8 cellular contexts compared by ENCODE assay signal in the genomic region with DNA sequence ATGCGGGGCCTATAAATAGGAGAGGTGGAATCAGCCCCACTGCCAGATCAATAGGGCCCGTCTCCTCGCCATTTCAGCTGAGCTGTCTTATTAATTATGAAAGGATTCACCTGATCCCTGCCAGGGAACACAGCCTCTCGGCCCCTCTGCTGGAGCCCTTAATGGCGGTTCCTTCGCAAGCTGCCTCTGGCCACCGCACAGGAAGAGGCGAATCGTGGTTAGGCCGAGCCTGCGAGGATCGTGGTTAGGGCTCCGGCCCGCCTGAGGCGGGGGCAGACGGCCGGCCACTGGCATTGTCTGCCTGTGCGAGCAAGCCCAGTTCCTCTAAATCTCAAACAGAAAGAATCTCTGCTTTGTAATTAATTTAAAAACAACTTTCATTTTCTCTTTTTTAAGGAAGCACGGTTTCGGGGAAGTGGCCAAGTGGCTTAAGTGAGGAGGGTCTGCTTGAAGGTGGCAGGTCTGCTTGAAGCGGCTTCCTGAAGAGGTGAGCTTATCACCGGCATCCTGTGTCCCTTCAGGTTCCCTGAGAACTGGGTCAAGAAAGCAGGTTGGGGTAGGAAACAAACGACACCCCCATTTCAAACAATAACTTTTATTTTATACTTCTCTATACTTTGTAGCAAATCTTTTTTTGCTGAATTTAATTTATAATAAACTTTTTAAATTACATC. TPM values are rescaled to one million over a fixed set of nuclear protein-coding genes. Genes with fewer than 3 reads are reported as not detected.
DNase-seq lines count a peak whose midpoint lies in the region; ATAC-seq and TF ChIP-seq lines count a peak whose summit lies in the region.

No MANE protein-coding gene starts in this region.

- no peaks in the 10 kb centered on the region for H3F3A ChIP-seq in Loucy (ENCODE audit: low read depth)

- H3K27me3 ChIP-seq in Loucy (ENCODE audit: insufficient read depth, low read length, poor library complexity, severe bottlenecking) (no peaks in the 10 kb centered on the region), layer of hippocampus (ENCODE audit: control insufficient read depth, insufficient read depth, low read length) (peaks cover 42% of the 10 kb centered on the region), thoracic aorta (replicated peaks; ENCODE audit: insufficient read depth) (peaks cover 38% of the 10 kb centered on the region)

- no peak for ATAC-seq in thoracic aorta (ENCODE audit: insufficient number of reproducible peaks, low FRiP score, low read depth)

- TF ChIP-seq CTCF in Loucy (conservative IDR thresholded peaks at IDR 0.05; ENCODE audit: low read length) (no peak), thoracic aorta (IDR thresholded peaks at IDR 0.05) (no peak)

- no peaks in the 10 kb centered on the region for H3K9me2 ChIP-seq in Loucy (replicated peaks; ENCODE audit: low read depth, low read length)

- H3K9me3 ChIP-seq in Loucy (ENCODE audit: insufficient read depth, low read depth, low read length): no peaks in the 10 kb centered on the region
- no peaks in the 10 kb centered on the region for H3K9me3 ChIP-seq in thoracic aorta

- H3K4me3 ChIP-seq in Loucy (ENCODE audit: low read length, poor library complexity, severe bottlenecking) (peak overlapping the region; percentile 79), thoracic aorta (peak overlapping the region; percentile 85)

- H3K4me1 ChIP-seq in Loucy (ENCODE audit: insufficient read depth, low read length, poor library complexity, severe bottlenecking) (peaks cover 8% of the 10 kb centered on the region), thoracic aorta (ENCODE audit: control insufficient read depth in 1 of 2, low read depth in 2 of 2) (peaks cover 18 to 34% of the 10 kb centered on the region in 2 donors)

- H3K36me3 ChIP-seq in Loucy (ENCODE audit: insufficient read depth, low read length): no peaks in the 10 kb centered on the region
- H3K36me3 ChIP-seq in thoracic aorta: no peaks in the 10 kb centered on the region

- H3K9ac ChIP-seq in Loucy (ENCODE audit: low read depth, low read length, poor library complexity, severe bottlenecking): peak overlapping the region; percentile 82

- H4K20me1 ChIP-seq in Loucy (ENCODE audit: insufficient read depth, low read length, poor library complexity, severe bottlenecking): no peaks in the 10 kb centered on the region

- DNase-seq in DMS53 (lab: John Stamatoyannopoulos, UW): peak; percentile 70
- no peak for DNase-seq in thoracic aorta (ENCODE audit: low spot score)
- DNase-seq in stimulated activated CD4-positive, alpha-beta T cell treated with anti-CD3 and anti-CD28 coated beads, Interleukin-2, amount 100 ng/mL, for 48 hours: no peak
- DNase-seq in GM19238 (ENCODE audit: insufficient read length, low spot score): no peak
- no peak for DNase-seq in stimulated activated CD4-positive, alpha-beta T cell treated with anti-CD3 and anti-CD28 coated beads, Interleukin-4, amount 100 ng/mL, for 1 hour

- peak overlapping the region; percentile 84 for H3K4me2 ChIP-seq in Loucy (ENCODE audit: low read depth, low read length, poor library complexity, severe bottlenecking)

- peak overlapping the region; percentile 90 for H2AFZ ChIP-seq in Loucy (ENCODE audit: low read length)

- H3K27ac ChIP-seq in angular gyrus (ENCODE audit: low read depth, low read length): peak overlapping the region; percentile 44
- H3K27ac ChIP-seq in layer of hippocampus (ENCODE audit: low read depth, low read length): peak overlapping the region; percentile 22
- H3K27ac ChIP-seq in thoracic aorta: peak overlapping the region in 1 of 2 donors; percentile 52

- H3K79me2 ChIP-seq in Loucy (ENCODE audit: insufficient read depth, low read length): no peaks in the 10 kb centered on the region

RNA-seq across cellular contexts. Expression of a gene that starts 9.2 kb away (rescaled TPM):
- total RNA-seq in thoracic aorta: 1 to 10 TPM; 5.0 to 7.5 TPM
